In the genomic region with DNA sequence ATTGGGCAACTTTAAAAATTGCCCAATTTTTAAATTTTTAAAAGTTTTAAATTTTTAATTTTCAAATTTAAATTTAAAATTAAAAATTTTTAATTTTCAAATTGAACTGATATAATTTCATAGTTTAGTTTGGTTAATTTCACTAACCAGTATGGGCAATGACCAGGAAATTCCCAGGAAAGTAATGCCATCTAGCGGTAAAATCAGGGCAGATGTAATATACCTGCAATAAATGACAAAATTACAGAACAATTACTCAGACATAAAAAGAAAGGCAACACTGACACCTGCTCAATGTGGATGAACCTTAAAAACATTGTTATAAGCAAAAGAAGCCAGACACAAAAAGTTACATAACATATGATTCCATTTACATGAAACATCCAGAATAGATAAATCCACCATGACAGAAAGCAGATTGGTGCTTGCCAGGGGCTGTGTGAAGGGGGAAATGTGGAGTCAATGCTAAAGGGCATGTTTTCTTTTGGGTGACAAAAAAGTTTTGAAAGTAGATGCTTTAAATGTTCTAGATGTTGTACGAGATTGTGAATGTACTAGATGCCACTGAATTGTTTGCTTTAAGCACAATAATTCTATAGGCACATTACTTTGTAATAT, we compare ENCODE assay signal across 8 cellular contexts. TPM values are rescaled to one million over a fixed set of nuclear protein-coding genes. Genes with fewer than 3 reads are reported as not detected.
DNase-seq lines count a peak whose midpoint lies in the region; ATAC-seq and TF ChIP-seq lines count a peak whose summit lies in the region.

No MANE protein-coding gene starts in this region.

- H3K36me3 ChIP-seq in HEK293 (ENCODE audit: control insufficient read depth in 2 of 2, insufficient read depth in 1 of 2, low read length in 2 of 2) (no peaks in the 10 kb centered on the region), PC-3 (ENCODE audit: low read depth, low read length) (no peaks in the 10 kb centered on the region)

- no TSS peak for BruUV-seq in PC-3 (replicated peaks; lab: Mats Ljungman, UMichigan)

- CTCF ChIA-PET in HEK293 (lab: Yijun Ruan, JAX) (interaction anchor here (0.7 to 2.2 kb wide), 12 partner anchors 9 to 311 kb away, joined by 3 to 16 read pairs (median 4); no protein-coding TSS in a partner anchor), PC-3 (lab: Charles Lee) (no interaction called here)

- no peak overlapping the region for H3K4me2 ChIP-seq in PC-3 (ENCODE audit: low read length)

- H3K9me3 ChIP-seq in HEK293 (ENCODE audit: control insufficient read depth, insufficient read depth, low read depth, low read length): no peaks in the 10 kb centered on the region
- H3K9me3 ChIP-seq in PC-3 (ENCODE audit: low read length): no peaks in the 10 kb centered on the region

- H3K27me3 ChIP-seq in PC-3 (ENCODE audit: low read length): no peaks in the 10 kb centered on the region

- H3K4me1 ChIP-seq in HEK293 (ENCODE audit: control insufficient read depth, insufficient read depth, low read length) (0 out of 2 replicates have a peak, but pooled peaks cover 4% of the 10 kb centered on the region), PC-3 (ENCODE audit: insufficient read depth, low read length) (no peaks in the 10 kb centered on the region)

- H3F3A ChIP-seq in PC-3 (ENCODE audit: low read length, unreplicated experiment): no peaks in the 10 kb centered on the region

- POLR2A ChIA-PET in HEK293 (lab: Yijun Ruan, JAX) (interaction anchor here (1.2 kb wide), 1 partner anchor 80 kb away, joined by 3 read pairs; no protein-coding TSS in a partner anchor), PC-3 (lab: Charles Lee; ENCODE audit: unreplicated experiment) (no interaction called here)

- no peak overlapping the region for H2AFZ ChIP-seq in PC-3 (ENCODE audit: low read length)

- intact Hi-C loops in PC-3 (cut with micrococcal nuclease): loop anchor here (1.0 to 10.0 kb wide), 4 partner anchors 98 to 309 kb away; a partner anchor contains a TSS

- no peaks in the 10 kb centered on the region for H3K9me2 ChIP-seq in PC-3 (replicated peaks; ENCODE audit: low read length)

- peak; percentile 20 for DNase-seq in SIG-M5 treated with dmso at 0.1 percent for 504 hours (lab: John Stamatoyannopoulos, UW; ENCODE audit: unreplicated experiment)
- no peak for DNase-seq in SIG-M5 (lab: John Stamatoyannopoulos, UW)
- peak; percentile 73 for DNase-seq in PC-3
- peak; percentile 45 for DNase-seq in dedifferentiated amniotic fluid mesenchymal stem cell (ENCODE audit: extremely low spot score)
- DNase-seq in medulla oblongata (ENCODE audit: extremely low spot score): peak; percentile 68
- DNase-seq in COR-L47 (lab: John Stamatoyannopoulos, UW): no peak

- ATAC-seq in PC-3 (peak; percentile 74; the same call in 1 of the 2 replicates), HG03039 (IDR thresholded peaks at IDR 0.05; ENCODE audit: unreplicated experiment) (no peak)

- no peak overlapping the region for H3K9ac ChIP-seq in PC-3 (ENCODE audit: low read length)

- no peak for TF ChIP-seq CTCF in HEK293 (tag by site-specific recombination; IDR thresholded peaks at IDR 0.05)
- TF ChIP-seq CTCF in PC-3 (conservative IDR thresholded peaks at IDR 0.05; ENCODE audit: low read depth, low read length): peak; percentile 68

- H3K4me3 ChIP-seq in HEK293 (ENCODE audit: low read depth, low read length) (no peak overlapping the region), PC-3 (ENCODE audit: low read length) (no peak overlapping the region)

- no peaks in the 10 kb centered on the region for H3K79me2 ChIP-seq in PC-3 (ENCODE audit: low read length)

- H3K27ac ChIP-seq in HEK293 (ENCODE audit: extremely low read depth, low read depth, low read length) (no peak overlapping the region), PC-3 (ENCODE audit: low read length) (no peak overlapping the region)

- no peaks in the 10 kb centered on the region for H4K20me1 ChIP-seq in PC-3 (ENCODE audit: low read length)

TF ChIP-seq in HEK293, 187 proteins besides CTCF, POLR2A, EP300 and RAD21:
- TF ChIP-seq ZNF660 (tag by site-specific recombination; IDR thresholded peaks at IDR 0.05): 0 out of 2 replicates have a peak, but pooled peaks have one; percentile 50
- TF ChIP-seq ZNF654 (tag by site-specific recombination; IDR thresholded peaks at IDR 0.05; ENCODE audit: low read depth): peak; percentile 91
- no peak for TF ChIP-seq ZFP69B (tag by site-specific recombination; IDR thresholded peaks at IDR 0.05)
- no peak for TF ChIP-seq ZNF544 (tag by site-specific recombination; IDR thresholded peaks at IDR 0.05)
- TF ChIP-seq ZEB2 (tag by site-specific recombination; IDR thresholded peaks at IDR 0.05): 0 out of 2 replicates have a peak, but pooled peaks have one; percentile 16
- TF ChIP-seq GLIS2 (tag by site-specific recombination; IDR thresholded peaks at IDR 0.05): no peak

RNA-seq across cellular contexts. Expression of a gene that starts 28.6 kb away (rescaled TPM):
- not detected in 2 replicates for total RNA-seq in PC-3 (2014; rRNA removed)

Comparison
In these comparisons a context has a peak if more than half of its experiments do, and no peak if none do; other contexts are left out.
1. DNase-seq: peak in SIG-M5 treated with dmso at 0.1 percent for 504 hours (single experiment), PC-3 (single experiment), dedifferentiated amniotic fluid mesenchymal stem cell (single experiment) and medulla oblongata (single experiment); none in SIG-M5 (single experiment) and COR-L47 (single experiment).